Comparison of ENCODE assay signal across 21 cellular contexts in genomic region chr11:128047026-128047425, GRCh38.
"Had no signal": no experiment of that assay in that cellular context is flagged by ENCODE, and none has a peak within 500 bp of the region (broad histone marks: within the 10 kb centered on the region; RNA-seq: fewer than 3 reads in every experiment).

No MANE protein-coding gene starts in this region.

- H3K36me3 Mint-ChIP-seq: memory B cell, mesothelial cell of epicardium, natural killer cell, type B pancreatic cell had no signal

- H3K27me3 Mint-ChIP-seq: type B pancreatic cell had no signal

- H3K9me3 Mint-ChIP-seq: memory B cell, natural killer cell, type B pancreatic cell had no signal

- H3K4me3 ChIP-seq: esophagus muscularis mucosa, hepatocyte, left ventricle myocardium inferior, lower lobe of right lung, right atrium auricular region, sigmoid colon, skin epidermis, suprapubic skin, thyroid gland had no signal

- DNase-seq: effector memory CD4-positive, alpha-beta T cell; foreskin keratinocyte; kidney; left cardiac atrium; left ventricle myocardium inferior; lower lobe of right lung; natural killer cell; posterior cingulate gyrus; sigmoid colon; stimulated activated CD4-positive, alpha-beta T cell treated with anti-CD3 and anti-CD28 coated beads, Interleukin-12 subunit alpha, Interleukin-12 subunit beta, amount 100 ng/mL, for 4 hours; stimulated activated naive CD4-positive, alpha-beta T cell treated with Interleukin-2 at 50 U/mL for 16 hours; thyroid gland had no signal

- H3K4me3 Mint-ChIP-seq: memory B cell, mesothelial cell of epicardium, neural crest cell, type B pancreatic cell had no signal

- H3K27ac Mint-ChIP-seq: memory B cell, mesothelial cell of epicardium, natural killer cell, type B pancreatic cell had no signal

- ATAC-seq: foreskin keratinocyte, left cardiac atrium, lower lobe of right lung, natural killer cell had no signal
